Comparison of ENCODE assay signal across 8 cellular contexts in genomic region chr4:158169931-158170690, GRCh38. TPM values are rescaled to one million over a fixed set of nuclear protein-coding genes. Genes with fewer than 3 reads are reported as not detected.
DNase-seq lines count a peak whose midpoint lies in the region; TF ChIP-seq lines count a peak whose summit lies in the region.

No MANE protein-coding gene starts in this region.

- POLR2A ChIA-PET in A673 (lab: Charles Lee; ENCODE audit: low non-redundant PET), result interaction anchor here (0.6 kb wide), 2 partner anchors 162 to 580 kb away, joined by 3 to 4 read pairs; no protein-coding TSS in a partner anchor

- H3K27ac ChIP-seq in A673 (ENCODE audit: low read depth, low read length, poor library complexity, severe bottlenecking) (peak overlapping the region; percentile 71), HUES64 (ENCODE audit: low read depth, low read length) (no peak overlapping the region)

- H3K9me3 ChIP-seq in A673 (ENCODE audit: low read depth, low read length, poor library complexity, severe bottlenecking), result no peaks in the 10 kb centered on the region
- no peaks in the 10 kb centered on the region for H3K9me3 ChIP-seq in HUES64 (ENCODE audit: insufficient read depth, low read depth, low read length)

- intact Hi-C loops in A673 (cut with micrococcal nuclease; ENCODE audit: unreplicated experiment), result loop anchor here (5.0 kb wide), 2 partner anchors 953 to 1693 kb away; no protein-coding TSS in a partner anchor

- no peak overlapping the region for H3K9ac ChIP-seq in HUES64 (ENCODE audit: low read depth, low read length)

- CTCF ChIA-PET in A673 (lab: Charles Lee), result no interaction called here

- no TSS peak for BruUV-seq in A673 (replicated peaks; lab: Mats Ljungman, UMichigan)

- DNase-seq in A673 (ENCODE audit: low spot score) (peak; percentile 69), cerebellar cortex (ENCODE audit: low spot score) (peak; percentile 47), mucosa of gallbladder (ENCODE audit: low spot score) (peak; percentile 12), NCI-H187 treated with DMSO at 0.1 percent for 48 hours (lab: John Stamatoyannopoulos, UW) (no peak), DMS153 treated with DMSO at 0.1 percent for 48 hours (lab: John Stamatoyannopoulos, UW; ENCODE audit: unreplicated experiment) (no peak), NCI-H2107 treated with DMSO at 0.1 percent for 48 hours (lab: John Stamatoyannopoulos, UW; ENCODE audit: unreplicated experiment) (no peak)
- DNase-seq in stimulated activated CD4-positive, alpha-beta T cell treated with anti-CD3 and anti-CD28 coated beads, Interleukin-1b, Interleukin-23, amount 100 ng/mL, for 48 hours, result no peak

- H3K4me3 ChIP-seq in A673 (ENCODE audit: low read depth, low read length, poor library complexity, severe bottlenecking) (peak overlapping the region; percentile 29), HUES64 (ENCODE audit: low read length) (peak overlapping the region; percentile 1; the same call in 1 of the 2 replicates)

- H3K27me3 ChIP-seq in A673 (replicated peaks; ENCODE audit: insufficient read depth, low read depth, low read length, poor library complexity) (no peaks in the 10 kb centered on the region), HUES64 (ENCODE audit: insufficient read depth, low read length) (no peaks in the 10 kb centered on the region)

- TF ChIP-seq CTCF in A673 (conservative IDR thresholded peaks at IDR 0.05; ENCODE audit: low read depth, low read length), result no peak

- peaks cover 21% of the 10 kb centered on the region for H3K4me1 ChIP-seq in A673 (ENCODE audit: insufficient read depth, low read length, poor library complexity, severe bottlenecking)
- H3K4me1 ChIP-seq in HUES64 (ENCODE audit: insufficient read depth, low read length), result peaks cover 2% of the 10 kb centered on the region; the same call in 1 of the 2 replicates

- H3K36me3 ChIP-seq in A673 (ENCODE audit: insufficient read depth, low read length, poor library complexity, severe bottlenecking) (no peaks in the 10 kb centered on the region), HUES64 (ENCODE audit: insufficient read depth, low read length) (no peaks in the 10 kb centered on the region)

- 96% methylated on average over 18 of the region's 18 CpGs for WGBS in HUES64

RNA-seq across cellular contexts. Expression of gene GASK1B, which starts 2.7 kb away (rescaled TPM):
- 3.1 and 3.8 TPM in 2 replicates for total RNA-seq in A673 (2021)
- 0.95 TPM for polyA plus RNA-seq in HUES64 (2013, experiment 1 of 2)
- polyA plus RNA-seq in HUES64 (2013, experiment 2 of 2), result 1.4 TPM
- total RNA-seq in mucosa of gallbladder, result 27.0 TPM

RNA-seq across cellular contexts. Expression of gene TMEM144, which starts 40.2 kb away (rescaled TPM):
- total RNA-seq in A673 (2021), result 2.2 and 4.0 TPM in 2 replicates
- polyA plus RNA-seq in HUES64 (2013, experiment 1 of 2), result 2.6 TPM
- 3.1 TPM for polyA plus RNA-seq in HUES64 (2013, experiment 2 of 2)
- 18.3 TPM for total RNA-seq in mucosa of gallbladder

Comparison
In these comparisons a context has a peak if more than half of its experiments do, and no peak if none do; other contexts are left out.
1. DNase-seq: peak in A673 (single experiment), cerebellar cortex (single experiment) and mucosa of gallbladder (single experiment); none in stimulated activated CD4-positive, alpha-beta T cell treated with anti-CD3 and anti-CD28 coated beads, Interleukin-1b, Interleukin-23, amount 100 ng/mL, for 48 hours (single experiment), NCI-H187 treated with DMSO at 0.1 percent for 48 hours (single experiment), DMS153 treated with DMSO at 0.1 percent for 48 hours (single experiment) and NCI-H2107 treated with DMSO at 0.1 percent for 48 hours (single experiment).